Comparison of ENCODE assay signal across 8 cellular contexts in genomic region chr15:101127503-101128076, GRCh38.
DNase-seq lines count a peak whose midpoint lies in the region; ATAC-seq and TF ChIP-seq lines count a peak whose summit lies in the region.

No MANE protein-coding gene starts in this region.

- H3K27ac Mint-ChIP-seq in activated CD8-positive, alpha-beta T cell treated with anti-CD3 and anti-CD28 coated beads, Interleukin-2, amount 10 ng/mL, durations not matched to agents 7 days and 5 days: peak overlapping the region; percentile 98

- H3K9me3 ChIP-seq in neutrophil (no peaks in the 10 kb centered on the region), tibial nerve (peaks cover 0 to 5% (median 1%) of the 10 kb centered on the region in 4 donors)

- TF ChIP-seq EP300 in tibial nerve (IDR thresholded peaks at IDR 0.05): peak in 1 of 2 donors; percentile 77

- no peaks in the 10 kb centered on the region for H3K36me3 ChIP-seq in neutrophil
- H3K36me3 ChIP-seq in tibial nerve: no peaks in the 10 kb centered on the region

- ATAC-seq in GM18868 (IDR thresholded peaks at IDR 0.05; ENCODE audit: unreplicated experiment) (peak; percentile 79), HG03045 (IDR thresholded peaks at IDR 0.05; ENCODE audit: unreplicated experiment) (peak; percentile 63)
- ATAC-seq in activated CD8-positive, alpha-beta T cell treated with anti-CD3 and anti-CD28 coated beads, Interleukin-2, amount 10 ng/mL, durations not matched to agents 7 days and 5 days: peak; percentile 73

- DNase-seq in A172 (ENCODE audit: low spot score) (peak; percentile 88), NCI-H2171 treated with DMSO at 0.1 percent for 48 hours (lab: John Stamatoyannopoulos, UW) (peak; percentile 95), epithelial cell of proximal tubule (ENCODE audit: low read depth) (peak; percentile 62), tibial nerve (ENCODE audit: low spot score in 2 of 2) (peak; percentile 71 to 80)
- DNase-seq in activated CD8-positive, alpha-beta T cell treated with anti-CD3 and anti-CD28 coated beads, Interleukin-2, amount 10 ng/mL, durations not matched to agents 7 days and 5 days: peak; percentile 61

- no peak for TF ChIP-seq POLR2A in tibial nerve (IDR thresholded peaks at IDR 0.05)

- POLR2A ChIA-PET in activated CD8-positive, alpha-beta T cell treated with anti-CD3 and anti-CD28 coated beads, Interleukin-2, amount 10 ng/mL, durations not matched to agents 7 days and 5 days (lab: Charles Lee): interaction anchor here (0.6 to 1.8 kb wide), 10 partner anchors 8 to 116 kb away, joined by 3 to 12 read pairs (median 4); no protein-coding TSS in a partner anchor

- H3K4me1 Mint-ChIP-seq in activated CD8-positive, alpha-beta T cell treated with anti-CD3 and anti-CD28 coated beads, Interleukin-2, amount 10 ng/mL, durations not matched to agents 7 days and 5 days (ENCODE audit: low read depth): peaks cover 74% of the 10 kb centered on the region

- H3K27ac ChIP-seq in neutrophil: peak overlapping the region; percentile 88
- H3K27ac ChIP-seq in tibial nerve: peak overlapping the region; percentile 45 to 85 (median 76)

- H3K36me3 Mint-ChIP-seq in activated CD8-positive, alpha-beta T cell treated with anti-CD3 and anti-CD28 coated beads, Interleukin-2, amount 10 ng/mL, durations not matched to agents 7 days and 5 days (ENCODE audit: low read depth): peaks cover 37% of the 10 kb centered on the region

- no peaks in the 10 kb centered on the region for H3K27me3 Mint-ChIP-seq in activated CD8-positive, alpha-beta T cell treated with anti-CD3 and anti-CD28 coated beads, Interleukin-2, amount 10 ng/mL, durations not matched to agents 7 days and 5 days (ENCODE audit: low read depth)

- peaks cover 32% of the 10 kb centered on the region for H3K9me3 Mint-ChIP-seq in activated CD8-positive, alpha-beta T cell treated with anti-CD3 and anti-CD28 coated beads, Interleukin-2, amount 10 ng/mL, durations not matched to agents 7 days and 5 days (ENCODE audit: insufficient read depth)

- TF ChIP-seq CTCF in epithelial cell of proximal tubule (conservative IDR thresholded peaks at IDR 0.05; ENCODE audit: low read depth, low read length): no peak
- TF ChIP-seq CTCF in neutrophil (IDR thresholded peaks at IDR 0.05): no peak
- TF ChIP-seq CTCF in tibial nerve (IDR thresholded peaks at IDR 0.05): no peak

- 16 to 21% methylated on average over 13 of the region's 13 CpGs for WGBS in tibial nerve, 2 donors

- no peaks in the 10 kb centered on the region for H3K27me3 ChIP-seq in neutrophil
- no peaks in the 10 kb centered on the region for H3K27me3 ChIP-seq in tibial nerve

- no peak overlapping the region for H3K4me3 ChIP-seq in epithelial cell of proximal tubule (ENCODE audit: low read depth, low read length)
- no peak overlapping the region for H3K4me3 ChIP-seq in neutrophil (ENCODE audit: low read depth in 1 of 2, low read length in 1 of 2)
- H3K4me3 ChIP-seq in tibial nerve: no peak overlapping the region

- CTCF ChIA-PET in activated CD8-positive, alpha-beta T cell treated with anti-CD3 and anti-CD28 coated beads, Interleukin-2, amount 10 ng/mL, durations not matched to agents 7 days and 5 days (lab: Charles Lee): interaction anchor here (0.7 to 2.7 kb wide), 10 partner anchors 9 to 130 kb away, joined by 3 to 15 read pairs (median 4); no protein-coding TSS in a partner anchor

- H3K4me1 ChIP-seq in neutrophil (ENCODE audit: control insufficient read depth in 1 of 2, insufficient read depth in 1 of 2, low read depth in 1 of 2, low read length in 1 of 2) (peaks cover 47 to 48% of the 10 kb centered on the region in 2 experiments), tibial nerve (peaks cover 0 to 29% (median 24%) of the 10 kb centered on the region in 4 donors)

- peak overlapping the region; percentile 69 for H3K4me3 Mint-ChIP-seq in activated CD8-positive, alpha-beta T cell treated with anti-CD3 and anti-CD28 coated beads, Interleukin-2, amount 10 ng/mL, durations not matched to agents 7 days and 5 days
